28 cellular contexts compared by ENCODE assay signal in genomic region chr4:77185681-77186080, GRCh38.
"Had no signal": no experiment of that assay in that cellular context is flagged by ENCODE, and none has a peak within 500 bp of the region (broad histone marks: within the 10 kb centered on the region; RNA-seq: fewer than 3 reads in every experiment).

No MANE protein-coding gene starts in this region.

- H3K27me3 Mint-ChIP-seq: activated B cell treated with CpG ODN at 0.5 μM for 24 hours; activated naive CD8-positive, alpha-beta T cell; activated naive CD8-positive, alpha-beta T cell treated with anti-CD3 and anti-CD28 coated beads, Interleukin-2, amount 50 U/mL, for 24 hours had no signal

- H3K27ac ChIP-seq: KMS-11, VCaP had no signal

- H3K9ac ChIP-seq: KMS-11 had no signal

- H3K4me1 Mint-ChIP-seq: activated naive CD4-positive, alpha-beta T cell treated with anti-CD3 and anti-CD28 coated beads, Interleukin-2, amount 10 ng/mL, durations not matched to agents 7 days and 5 days; activated naive CD8-positive, alpha-beta T cell treated with anti-CD3 and anti-CD28 coated beads, Interleukin-2, amount 50 U/mL, for 24 hours had no signal

- DNase-seq: activated B cell treated with CpG ODN at 0.5 μM for 24 hours; activated CD4-positive, alpha-beta T cell treated with anti-CD3 and anti-CD28 coated beads for 1 hour; activated CD4-positive, alpha-beta T cell treated with anti-CD3 and anti-CD28 coated beads, Interleukin-2, amount 10 ng/mL, durations not matched to agents 24 days and 14 days; activated CD4-positive, alpha-beta T cell treated with anti-CD3 and anti-CD28 coated beads, Interleukin-2, amount 50 U/mL, for 48 hours; activated CD8-positive, alpha-beta T cell treated with anti-CD3 and anti-CD28 coated beads, Interleukin-2, amount 10 ng/mL, durations not matched to agents 7 days and 5 days; activated gamma-delta T cell treated with Interleukin-2 at 50 U/mL for 16 hours; activated naive CD4-positive, alpha-beta T cell treated with anti-CD3 and anti-CD28 coated beads, Interleukin-2, amount 10 ng/mL, durations not matched to agents 7 days and 5 days; activated naive CD8-positive, alpha-beta T cell treated with anti-CD3 and anti-CD28 coated beads, Interleukin-2, amount 50 U/mL, for 24 hours; activated T-cell treated with anti-CD3 and anti-CD28 coated beads, Interleukin-2, amount 50 U/mL, for 4 hours; anterior cingulate cortex; MM.1S; MV-4-11; NCI-H1092; NCI-H1436 treated with DMSO at 0.1 percent for 48 hours; NCI-H1694 treated with DMSO at 0.1 percent for 48 hours; NCI-H2029; NCI-H345; NCI-H526; NCI-H748 treated with DMSO at 0.1 percent for 48 hours; NK-92 treated with Interleukin-12 subunit alpha and Interleukin-12 subunit beta, amount 100 ng/mL, for 24 hours; OCI-M1; Right ventricle myocardium superior; T1000 had no signal

- H3K36me3 Mint-ChIP-seq: activated naive CD4-positive, alpha-beta T cell treated with anti-CD3 and anti-CD28 coated beads, Interleukin-2, amount 10 ng/mL, durations not matched to agents 7 days and 5 days; activated naive CD8-positive, alpha-beta T cell; brain had no signal

- H3K4me3 Mint-ChIP-seq: activated B cell treated with CpG ODN at 0.5 μM for 24 hours; activated CD4-positive, alpha-beta T cell treated with anti-CD3 and anti-CD28 coated beads, Interleukin-2, amount 10 ng/mL, durations not matched to agents 24 days and 14 days; activated CD8-positive, alpha-beta T cell treated with anti-CD3 and anti-CD28 coated beads, Interleukin-2, amount 10 ng/mL, durations not matched to agents 7 days and 5 days; activated naive CD4-positive, alpha-beta T cell treated with anti-CD3 and anti-CD28 coated beads, Interleukin-2, amount 10 ng/mL, durations not matched to agents 7 days and 5 days; activated naive CD8-positive, alpha-beta T cell; activated naive CD8-positive, alpha-beta T cell treated with anti-CD3 and anti-CD28 coated beads, Interleukin-2, amount 50 U/mL, for 24 hours; activated T-cell treated with anti-CD3 and anti-CD28 coated beads, Interleukin-2, amount 50 U/mL, for 4 hours; activated T-helper 1 cell treated with anti-CD3 and anti-CD28 coated beads, Interleukin-12 subunit alpha, Interleukin-12 subunit beta, Interleukin-2, Interleukin-4 antibody, amounts not matched to agents 30 ng/mL and 10 ng/mL and 1 ng/mL, durations not matched to agents 14 hours and 24 hours and 36 hours; brain had no signal

- H3K27ac Mint-ChIP-seq: activated B cell treated with CpG ODN at 0.5 μM for 24 hours; activated CD4-positive, alpha-beta T cell treated with anti-CD3 and anti-CD28 coated beads, Interleukin-2, amount 10 ng/mL, durations not matched to agents 24 days and 14 days; activated CD8-positive, alpha-beta T cell treated with anti-CD3 and anti-CD28 coated beads, Interleukin-2, amount 10 ng/mL, durations not matched to agents 7 days and 5 days; activated naive CD4-positive, alpha-beta T cell treated with anti-CD3 and anti-CD28 coated beads, Interleukin-2, amount 10 ng/mL, durations not matched to agents 7 days and 5 days; activated naive CD8-positive, alpha-beta T cell; activated naive CD8-positive, alpha-beta T cell treated with anti-CD3 and anti-CD28 coated beads, Interleukin-2, amount 50 U/mL, for 24 hours; activated T-helper 1 cell treated with anti-CD3 and anti-CD28 coated beads, Interleukin-12 subunit alpha, Interleukin-12 subunit beta, Interleukin-2, Interleukin-4 antibody, amounts not matched to agents 30 ng/mL and 10 ng/mL and 1 ng/mL, durations not matched to agents 14 hours and 24 hours and 36 hours had no signal

- H3K4me2 ChIP-seq: KMS-11 had no signal

- ATAC-seq: activated CD8-positive, alpha-beta T cell treated with anti-CD3 and anti-CD28 coated beads, Interleukin-2, amount 10 ng/mL, durations not matched to agents 7 days and 5 days; activated naive CD8-positive, alpha-beta T cell treated with anti-CD3 and anti-CD28 coated beads, Interleukin-2, amount 50 U/mL, for 24 hours; activated T-cell treated with anti-CD3 and anti-CD28 coated beads, Interleukin-2, amount 50 U/mL, for 4 hours had no signal

- H3K9me3 Mint-ChIP-seq: activated B cell treated with CpG ODN at 0.5 μM for 24 hours; activated CD4-positive, alpha-beta T cell treated with anti-CD3 and anti-CD28 coated beads, Interleukin-2, amount 10 ng/mL, durations not matched to agents 24 days and 14 days; activated naive CD4-positive, alpha-beta T cell treated with anti-CD3 and anti-CD28 coated beads, Interleukin-2, amount 10 ng/mL, durations not matched to agents 7 days and 5 days; activated naive CD8-positive, alpha-beta T cell treated with anti-CD3 and anti-CD28 coated beads, Interleukin-2, amount 50 U/mL, for 24 hours; activated T-cell treated with anti-CD3 and anti-CD28 coated beads, Interleukin-2, amount 50 U/mL, for 4 hours; activated T-helper 1 cell treated with anti-CD3 and anti-CD28 coated beads, Interleukin-12 subunit alpha, Interleukin-12 subunit beta, Interleukin-2, Interleukin-4 antibody, amounts not matched to agents 30 ng/mL and 10 ng/mL and 1 ng/mL, durations not matched to agents 14 hours and 24 hours and 36 hours; brain had no signal
